13 cellular contexts compared by ENCODE assay signal in genomic region chr19:6340493-6341201, GRCh38. TPM values are rescaled to one million over a fixed set of nuclear protein-coding genes. Genes with fewer than 3 reads are reported as not detected.
DNase-seq lines count a peak whose midpoint lies in the region; ATAC-seq, FAIRE-seq and TF ChIP-seq lines count a peak whose summit lies in the region.
"Had no signal": no experiment of that assay in that cellular context is flagged by ENCODE, and none has a peak within 500 bp of the region (broad histone marks: within the 10 kb centered on the region; RNA-seq: fewer than 3 reads in every experiment).

No MANE protein-coding gene starts in this region.

- H2AFZ ChIP-seq in K562 (ENCODE audit: low read depth, low read length), result peak overlapping the region; percentile 79

- H3K4me3 ChIP-seq in GM12864 (ENCODE audit: low read depth, low read length), result no peak overlapping the region
- H3K4me3 ChIP-seq in K562, result no peak overlapping the region
- H3K4me3 ChIP-seq: right atrium auricular region, suprapubic skin had no signal

- no peaks in the 10 kb centered on the region; the same call in 1 of the 2 replicates for H3K9me3 ChIP-seq in K562 (replicated peaks; ENCODE audit: control insufficient read depth, insufficient read depth, low read depth, low read length)
- H3K9me3 ChIP-seq: right atrium auricular region, suprapubic skin had no signal

- no peak for TF ChIP-seq POLR2A in K562 (conservative IDR thresholded peaks at IDR 0.05)

- peak; percentile 39 for TF ChIP-seq CTCF in GM12864 (IDR thresholded peaks at IDR 0.05; ENCODE audit: low read depth, low read length, missing control alignments)
- TF ChIP-seq CTCF in K562 (IDR thresholded peaks at IDR 0.05 in 2 of 3, conservative IDR thresholded peaks at IDR 0.05 in 1 of 3; ENCODE audit: insufficient read depth in 2 of 3, low read depth in 1 of 3, low read length in 3 of 3), result peak; percentile 32 to 46 (median 32); a peak in 5 of 6 replicates

- FAIRE-seq in K562 (lab: Jason Lieb, UNC), result no peak

- H3K27ac ChIP-seq in K562 (ENCODE audit: extremely low read depth, low read depth, low read length), result no peak overlapping the region
- H3K27ac ChIP-seq: right atrium auricular region, suprapubic skin had no signal

- ATAC-seq in K562 (peak; percentile 89), HG03378 (IDR thresholded peaks at IDR 0.05; ENCODE audit: unreplicated experiment) (no peak), GM19463 (IDR thresholded peaks at IDR 0.05; ENCODE audit: unreplicated experiment) (no peak)

- H3K9me1 ChIP-seq in K562 (ENCODE audit: control insufficient read depth, insufficient read depth, low read length), result no peaks in the 10 kb centered on the region

- H3K79me2 ChIP-seq in K562 (ENCODE audit: control insufficient read depth, insufficient read depth, low read length), result no peaks in the 10 kb centered on the region

- CTCF ChIA-PET in K562 (lab: Yijun Ruan, JAX; ENCODE audit: low intra/inter-chr PET ratio), result no interaction called here

- no peaks in the 10 kb centered on the region; a peak in 1 of 5 replicates for H3K4me1 ChIP-seq in K562 (replicated peaks in 1 of 2; ENCODE audit: control insufficient read depth in 2 of 2, insufficient read depth in 2 of 2, low read length in 2 of 2)
- H3K4me1 ChIP-seq: right atrium auricular region, suprapubic skin had no signal

- intact Hi-C loops in K562 (cut with micrococcal nuclease), result no loop called here

- no peaks in the 10 kb centered on the region for H4K20me1 ChIP-seq in K562 (replicated peaks; ENCODE audit: control insufficient read depth, insufficient read depth, low read length)

- DNase-seq in Ammon's horn (ENCODE audit: low spot score) (peak; percentile 10), GM12864 (ENCODE audit: low read depth) (no peak), K562 (ENCODE audit: extremely low read depth in 1 of 4, low spot score in 3 of 4) (peak in 2 of 4 experiments; percentile 29 to 40), globus pallidus (ENCODE audit: low spot score) (no peak)
- DNase-seq: activated CD4-positive, CD25-positive, alpha-beta regulatory T cell treated with anti-CD3 and anti-CD28 coated beads, Interleukin-2, amount 50 U/mL, for 72 hours; activated naive CD4-positive, alpha-beta T cell; CD4-positive, alpha-beta memory T cell; glutamatergic neuron had no signal

- POLR2A ChIA-PET in K562 (lab: Yijun Ruan, JAX), result interaction anchor here (0.5 to 1.0 kb wide), 4 partner anchors 11 to 434 kb away, joined by 3 to 5 read pairs (median 3); no protein-coding TSS in a partner anchor

- no TSS peak for BruUV-seq in K562 (replicated peaks; lab: Mats Ljungman, UMichigan)

- H3K27me3 ChIP-seq in K562 (ENCODE audit: control insufficient read depth in 2 of 2, insufficient read depth in 2 of 2, low read length in 2 of 2), result peaks cover 0 to 6% of the 10 kb centered on the region in 2 experiments; a peak in 2 of 5 replicates
- H3K27me3 ChIP-seq: right atrium auricular region, suprapubic skin had no signal

- TF ChIP-seq RAD21 in K562 (CRISPR knock-in tag; conservative IDR thresholded peaks at IDR 0.05 in 1 of 2, IDR thresholded peaks at IDR 0.05 in 1 of 2), result no peak

- no peak overlapping the region for H3K4me2 ChIP-seq in K562 (ENCODE audit: insufficient read depth, low read length)

- in situ Hi-C loops in K562 (cut with MboI), result no loop called here

- no peak for TF ChIP-seq EP300 in K562 (IDR thresholded peaks at IDR 0.05; ENCODE audit: low read length)

- no peaks in the 10 kb centered on the region for H3K36me3 ChIP-seq in K562 (ENCODE audit: control insufficient read depth, insufficient read depth, low read length)
- H3K36me3 ChIP-seq: right atrium auricular region, suprapubic skin had no signal

- H3K9ac ChIP-seq in K562 (ENCODE audit: insufficient read depth in 1 of 2, low read depth in 2 of 2, low read length in 2 of 2), result peak overlapping the region in 1 of 2 experiments; percentile 71; a peak in 2 of 4 replicates

- WGBS in K562 (ENCODE audit: insufficient coverage, low coverage, missing lambda C conversion rate), result 31% methylated on average over 14 of the region's 14 CpGs

RNA-seq across cellular contexts. Expression of gene ACER1, which starts 7.2 kb away (rescaled TPM):
- not detected in 2 replicates for total RNA-seq in K562 (2011; cell fraction: chromatin; rRNA removed; ENCODE audit: low replicate concordance)
- total RNA-seq in K562 (2011; cell fraction: nucleolus; rRNA removed), result not detected in 2 replicates
- total RNA-seq in K562 (2011; cell fraction: nucleoplasm; rRNA removed), result not detected in 2 replicates
- total RNA-seq in K562 (2014; rRNA removed) (not detected in 2 replicates), K562 (2014; rRNA removed; fragmentation: Illumina TruSeq; extraction: Trizol) (not detected in 2 replicates), K562 (2015; rRNA removed; fragmentation: Illumina TruSeq; extraction: Trizol) (not detected in 2 replicates), K562 (2021) (not detected in 2 replicates)
- polyA plus RNA-seq in K562 (2011; rRNA removed) (not detected in 2 replicates), K562 (2014; fragmentation: Illumina TruSeq; extraction: Trizol) (not detected in 2 replicates), K562 (2014; fragmentation: Nextera tagmentation; extraction: Ambion mirVana) (not detected), K562 (2014; rRNA removed) (not detected in 2 replicates)
- polyA plus RNA-seq in K562 (2011; cell fraction: cytosol; rRNA removed), result not detected in 2 replicates
- not detected in 2 replicates for polyA plus RNA-seq in K562 (2011; cell fraction: nucleus; rRNA removed)
- polyA plus RNA-seq in K562 (2012), result not detected in 2 replicates
- polyA minus RNA-seq in K562 (2011; rRNA and poly(A)+ RNA removed), result not detected in 2 replicates
- not detected in 2 replicates for polyA minus RNA-seq in K562 (2011; cell fraction: cytosol; rRNA and poly(A)+ RNA removed)
- not detected in 2 replicates for polyA minus RNA-seq in K562 (2011; cell fraction: nucleus; rRNA and poly(A)+ RNA removed)
- total RNA-seq: cardiac septum had no signal

RNA-seq across cellular contexts. Expression of gene CLPP, which starts 20.7 kb away (rescaled TPM):
- 7.3 and 21.8 TPM in 2 replicates for total RNA-seq in K562 (2011; cell fraction: chromatin; rRNA removed; ENCODE audit: low replicate concordance)
- 28.3 and 33.0 TPM in 2 replicates for total RNA-seq in K562 (2011; cell fraction: nucleolus; rRNA removed)
- total RNA-seq in K562 (2011; cell fraction: nucleoplasm; rRNA removed), result 19.4 and 22.1 TPM in 2 replicates
- 111 and 168 TPM in 2 replicates for total RNA-seq in K562 (2014; rRNA removed)
- 20.7 and 32.6 TPM in 2 replicates for total RNA-seq in K562 (2014; rRNA removed; fragmentation: Illumina TruSeq; extraction: Trizol)
- total RNA-seq in K562 (2015; rRNA removed; fragmentation: Illumina TruSeq; extraction: Trizol), result 59.5 and 60.7 TPM in 2 replicates
- total RNA-seq in K562 (2021), result 127 and 137 TPM in 2 replicates
- polyA plus RNA-seq in K562 (2011; rRNA removed), result 56.3 and 71.6 TPM in 2 replicates
- polyA plus RNA-seq in K562 (2011; cell fraction: cytosol; rRNA removed), result 193 and 655 TPM in 2 replicates
- polyA plus RNA-seq in K562 (2011; cell fraction: nucleus; rRNA removed), result 46.4 and 84.0 TPM in 2 replicates
- 86.5 and 144 TPM in 2 replicates for polyA plus RNA-seq in K562 (2012)
- 42.2 and 109 TPM in 2 replicates for polyA plus RNA-seq in K562 (2014; fragmentation: Illumina TruSeq; extraction: Trizol)
- 1 to 10 TPM; 2.4 to 4.5 TPM for polyA plus RNA-seq in K562 (2014; fragmentation: Nextera tagmentation; extraction: Ambion mirVana)
- 109 and 124 TPM in 2 replicates for polyA plus RNA-seq in K562 (2014; rRNA removed)
- polyA minus RNA-seq in K562 (2011; rRNA and poly(A)+ RNA removed), result 13.5 and 19.1 TPM in 2 replicates
- 46.1 and 51.0 TPM in 2 replicates for polyA minus RNA-seq in K562 (2011; cell fraction: cytosol; rRNA and poly(A)+ RNA removed)
- 11.7 and 14.8 TPM in 2 replicates for polyA minus RNA-seq in K562 (2011; cell fraction: nucleus; rRNA and poly(A)+ RNA removed)

RNA-seq across cellular contexts. Expression of gene ALKBH7, which starts 31.9 kb away (rescaled TPM):
- 1.1 and 3.1 TPM in 2 replicates for total RNA-seq in K562 (2011; cell fraction: chromatin; rRNA removed; ENCODE audit: low replicate concordance)
- total RNA-seq in K562 (2011; cell fraction: nucleolus; rRNA removed), result 6.2 and 11.8 TPM in 2 replicates
- 4.8 and 7.3 TPM in 2 replicates for total RNA-seq in K562 (2011; cell fraction: nucleoplasm; rRNA removed)
- 65.7 and 88.6 TPM in 2 replicates for total RNA-seq in K562 (2014; rRNA removed)
- 2.3 and 4.4 TPM in 2 replicates for total RNA-seq in K562 (2014; rRNA removed; fragmentation: Illumina TruSeq; extraction: Trizol)
- 24.6 and 29.8 TPM in 2 replicates for total RNA-seq in K562 (2015; rRNA removed; fragmentation: Illumina TruSeq; extraction: Trizol)
- total RNA-seq in K562 (2021), result 94.8 and 110 TPM in 2 replicates
- 17.6 and 35.4 TPM in 2 replicates for polyA plus RNA-seq in K562 (2011; rRNA removed)
- polyA plus RNA-seq in K562 (2011; cell fraction: cytosol; rRNA removed), result 51.4 and 114 TPM in 2 replicates
- polyA plus RNA-seq in K562 (2011; cell fraction: nucleus; rRNA removed), result 18.5 and 23.2 TPM in 2 replicates
- 48.8 and 149 TPM in 2 replicates for polyA plus RNA-seq in K562 (2012)
- polyA plus RNA-seq in K562 (2014; fragmentation: Illumina TruSeq; extraction: Trizol), result 9.5 and 24.2 TPM in 2 replicates
- 1 to 10 TPM in 1 of 2 experiments, under 1 TPM in 1; 0.69 to 2.8 TPM for polyA plus RNA-seq in K562 (2014; fragmentation: Nextera tagmentation; extraction: Ambion mirVana)
- 67.6 and 68.8 TPM in 2 replicates for polyA plus RNA-seq in K562 (2014; rRNA removed)
- 2.5 and 2.9 TPM in 2 replicates for polyA minus RNA-seq in K562 (2011; rRNA and poly(A)+ RNA removed)
- polyA minus RNA-seq in K562 (2011; cell fraction: cytosol; rRNA and poly(A)+ RNA removed), result 11.5 and 20.7 TPM in 2 replicates
- 3.8 and 5.2 TPM in 2 replicates for polyA minus RNA-seq in K562 (2011; cell fraction: nucleus; rRNA and poly(A)+ RNA removed)

RNA-seq across cellular contexts. Expression of gene PSPN, which starts 35.1 kb away (rescaled TPM):
- total RNA-seq in K562 (2011; cell fraction: chromatin; rRNA removed; ENCODE audit: low replicate concordance), result 2.1 and 5.7 TPM in 2 replicates
- total RNA-seq in K562 (2011; cell fraction: nucleolus; rRNA removed), result 2.4 and 2.7 TPM in 2 replicates
- 2.9 and 4.5 TPM in 2 replicates for total RNA-seq in K562 (2011; cell fraction: nucleoplasm; rRNA removed)
- total RNA-seq in K562 (2014; rRNA removed), result 0.78 and 0.82 TPM in 2 replicates
- total RNA-seq in K562 (2014; rRNA removed; fragmentation: Illumina TruSeq; extraction: Trizol), result 0.45 and 0.58 TPM in 2 replicates
- 0.83 and 0.87 TPM in 2 replicates for total RNA-seq in K562 (2015; rRNA removed; fragmentation: Illumina TruSeq; extraction: Trizol)
- total RNA-seq in K562 (2021), result 1.1 TPM in 2 replicates
- polyA plus RNA-seq in K562 (2011; rRNA removed), result 0.25 and 0.32 TPM in 2 replicates
- 0.58 and 0.88 TPM in 2 replicates for polyA plus RNA-seq in K562 (2011; cell fraction: cytosol; rRNA removed)
- polyA plus RNA-seq in K562 (2011; cell fraction: nucleus; rRNA removed), result 0.72 and 1.00 TPM in 2 replicates
- 0.47 and 0.86 TPM in 2 replicates for polyA plus RNA-seq in K562 (2012)
- 0.55 and 0.58 TPM in 2 replicates for polyA plus RNA-seq in K562 (2014; fragmentation: Illumina TruSeq; extraction: Trizol)
- polyA plus RNA-seq in K562 (2014; fragmentation: Nextera tagmentation; extraction: Ambion mirVana), result under 1 TPM; 0.21 to 0.29 TPM
- 0.28 and 0.40 TPM in 2 replicates for polyA plus RNA-seq in K562 (2014; rRNA removed)
- 0.39 and 0.56 TPM in 2 replicates for polyA minus RNA-seq in K562 (2011; rRNA and poly(A)+ RNA removed)
- 1.1 and 2.7 TPM in 2 replicates for polyA minus RNA-seq in K562 (2011; cell fraction: cytosol; rRNA and poly(A)+ RNA removed)
- 0.67 and 0.81 TPM in 2 replicates for polyA minus RNA-seq in K562 (2011; cell fraction: nucleus; rRNA and poly(A)+ RNA removed)

RNA-seq across cellular contexts. Expression of gene GTF2F1, which starts 52.3 kb away (rescaled TPM):
- total RNA-seq in K562 (2011; cell fraction: chromatin; rRNA removed; ENCODE audit: low replicate concordance), result 19.4 and 44.5 TPM in 2 replicates
- 26.5 and 29.9 TPM in 2 replicates for total RNA-seq in K562 (2011; cell fraction: nucleolus; rRNA removed)
- 20.7 and 21.6 TPM in 2 replicates for total RNA-seq in K562 (2011; cell fraction: nucleoplasm; rRNA removed)
- total RNA-seq in K562 (2014; rRNA removed), result 75.4 and 81.6 TPM in 2 replicates
- 30.3 TPM in 2 replicates for total RNA-seq in K562 (2014; rRNA removed; fragmentation: Illumina TruSeq; extraction: Trizol)
- 73.5 and 79.1 TPM in 2 replicates for total RNA-seq in K562 (2015; rRNA removed; fragmentation: Illumina TruSeq; extraction: Trizol)
- 58.9 and 71.7 TPM in 2 replicates for total RNA-seq in K562 (2021)
- 34.9 and 47.9 TPM in 2 replicates for polyA plus RNA-seq in K562 (2011; rRNA removed)
- 52.9 and 70.5 TPM in 2 replicates for polyA plus RNA-seq in K562 (2011; cell fraction: cytosol; rRNA removed)
- polyA plus RNA-seq in K562 (2011; cell fraction: nucleus; rRNA removed), result 25.6 and 38.6 TPM in 2 replicates
- polyA plus RNA-seq in K562 (2012), result 74.1 and 80.2 TPM in 2 replicates
- 68.4 and 85.9 TPM in 2 replicates for polyA plus RNA-seq in K562 (2014; fragmentation: Illumina TruSeq; extraction: Trizol)
- 1 to 10 TPM; 4.7 to 6.3 TPM for polyA plus RNA-seq in K562 (2014; fragmentation: Nextera tagmentation; extraction: Ambion mirVana)
- polyA plus RNA-seq in K562 (2014; rRNA removed), result 66.0 and 68.7 TPM in 2 replicates
- polyA minus RNA-seq in K562 (2011; rRNA and poly(A)+ RNA removed), result 28.2 and 53.2 TPM in 2 replicates
- polyA minus RNA-seq in K562 (2011; cell fraction: cytosol; rRNA and poly(A)+ RNA removed), result 37.8 and 49.9 TPM in 2 replicates
- polyA minus RNA-seq in K562 (2011; cell fraction: nucleus; rRNA and poly(A)+ RNA removed), result 8.5 and 12.0 TPM in 2 replicates
